1 cellular context compared by ENCODE assay signal in the genomic region with DNA sequence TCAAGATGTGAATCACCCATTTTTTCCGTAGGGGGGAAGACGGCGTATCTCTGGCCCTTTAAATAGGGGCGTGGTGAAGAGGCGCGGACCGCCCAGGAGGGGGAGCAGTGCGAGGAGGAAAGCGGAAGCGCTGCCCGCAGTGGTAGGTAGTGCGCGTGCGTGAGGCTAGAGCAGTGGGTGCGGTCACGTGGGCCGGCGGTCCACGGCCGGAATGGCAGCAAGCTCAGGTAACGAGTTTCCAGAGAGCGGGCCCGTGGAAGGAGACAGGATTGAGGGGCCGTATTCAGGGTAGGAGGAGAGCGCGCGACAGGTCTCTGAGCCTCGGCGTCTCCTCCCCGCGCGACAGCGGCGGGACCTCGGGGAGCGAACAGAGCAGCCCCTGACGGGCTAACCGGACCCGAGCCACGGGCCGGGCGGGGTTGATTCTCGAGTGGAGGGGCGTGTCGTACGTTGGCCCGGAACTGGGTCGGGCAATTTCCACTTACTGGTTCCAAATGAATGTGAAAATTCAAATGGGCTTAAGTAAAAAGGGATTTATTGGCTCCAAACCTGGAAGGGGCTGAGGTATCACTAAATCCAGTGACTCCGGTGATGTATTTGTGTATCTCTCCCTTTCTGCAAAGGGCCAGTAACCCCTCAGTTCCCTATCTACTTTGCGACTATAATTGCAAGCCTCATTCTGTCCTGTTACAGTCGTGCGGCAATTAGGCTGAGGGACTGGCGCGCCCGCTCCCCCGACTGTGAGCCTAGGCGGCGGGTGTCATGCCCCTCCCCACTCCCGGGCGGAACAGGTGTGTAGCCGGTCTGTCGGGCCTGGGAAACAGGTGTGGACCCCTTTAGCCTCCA.
A peak's percentile ranks its signal among the peaks of the same experiment; 100 is the strongest.
TF ChIP-seq lines count a peak whose summit lies in the region.

Gene VPS8, plus strand, starts transcription at position 168 of the 846 bp plus-strand sequence. CDS start 12,467 bp downstream, outside the sequence.

TF ChIP-seq in HepG2, 621 proteins besides CTCF, POLR2A, EP300 and RAD21 (continued from another document and continues in another):
- TF ChIP-seq ZNF441 (CRISPR knock-in tag; IDR thresholded peaks at IDR 0.05; ENCODE audit: borderline replicate concordance), result 0 out of 2 replicates have a peak, but pooled peaks have one; percentile 58
- peak; percentile 80 for TF ChIP-seq POLR2AphosphoS5 (IDR thresholded peaks at IDR 0.05; ENCODE audit: low read depth, low read length)
- TF ChIP-seq, protein P1, sequence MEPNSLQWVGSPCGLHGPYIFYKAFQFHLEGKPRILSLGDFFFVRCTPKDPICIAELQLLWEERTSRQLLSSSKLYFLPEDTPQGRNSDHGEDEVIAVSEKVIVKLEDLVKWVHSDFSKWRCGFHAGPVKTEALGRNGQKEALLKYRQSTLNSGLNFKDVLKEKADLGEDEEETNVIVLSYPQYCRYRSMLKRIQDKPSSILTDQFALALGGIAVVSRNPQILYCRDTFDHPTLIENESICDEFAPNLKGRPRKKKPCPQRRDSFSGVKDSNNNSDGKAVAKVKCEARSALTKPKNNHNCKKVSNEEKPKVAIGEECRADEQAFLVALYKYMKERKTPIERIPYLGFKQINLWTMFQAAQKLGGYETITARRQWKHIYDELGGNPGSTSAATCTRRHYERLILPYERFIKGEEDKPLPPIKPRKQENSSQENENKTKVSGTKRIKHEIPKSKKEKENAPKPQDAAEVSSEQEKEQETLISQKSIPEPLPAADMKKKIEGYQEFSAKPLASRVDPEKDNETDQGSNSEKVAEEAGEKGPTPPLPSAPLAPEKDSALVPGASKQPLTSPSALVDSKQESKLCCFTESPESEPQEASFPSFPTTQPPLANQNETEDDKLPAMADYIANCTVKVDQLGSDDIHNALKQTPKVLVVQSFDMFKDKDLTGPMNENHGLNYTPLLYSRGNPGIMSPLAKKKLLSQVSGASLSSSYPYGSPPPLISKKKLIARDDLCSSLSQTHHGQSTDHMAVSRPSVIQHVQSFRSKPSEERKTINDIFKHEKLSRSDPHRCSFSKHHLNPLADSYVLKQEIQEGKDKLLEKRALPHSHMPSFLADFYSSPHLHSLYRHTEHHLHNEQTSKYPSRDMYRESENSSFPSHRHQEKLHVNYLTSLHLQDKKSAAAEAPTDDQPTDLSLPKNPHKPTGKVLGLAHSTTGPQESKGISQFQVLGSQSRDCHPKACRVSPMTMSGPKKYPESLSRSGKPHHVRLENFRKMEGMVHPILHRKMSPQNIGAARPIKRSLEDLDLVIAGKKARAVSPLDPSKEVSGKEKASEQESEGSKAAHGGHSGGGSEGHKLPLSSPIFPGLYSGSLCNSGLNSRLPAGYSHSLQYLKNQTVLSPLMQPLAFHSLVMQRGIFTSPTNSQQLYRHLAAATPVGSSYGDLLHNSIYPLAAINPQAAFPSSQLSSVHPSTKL (CRISPR knock-in tag; IDR thresholded peaks at IDR 0.05), result peak; percentile 60; the same call in 1 of the 2 replicates
- peak; percentile 58; the same call in 1 of the 2 replicates for TF ChIP-seq ZNF691 (CRISPR knock-in tag; IDR thresholded peaks at IDR 0.05; ENCODE audit: borderline replicate concordance, low read depth)
- TF ChIP-seq, protein P2, sequence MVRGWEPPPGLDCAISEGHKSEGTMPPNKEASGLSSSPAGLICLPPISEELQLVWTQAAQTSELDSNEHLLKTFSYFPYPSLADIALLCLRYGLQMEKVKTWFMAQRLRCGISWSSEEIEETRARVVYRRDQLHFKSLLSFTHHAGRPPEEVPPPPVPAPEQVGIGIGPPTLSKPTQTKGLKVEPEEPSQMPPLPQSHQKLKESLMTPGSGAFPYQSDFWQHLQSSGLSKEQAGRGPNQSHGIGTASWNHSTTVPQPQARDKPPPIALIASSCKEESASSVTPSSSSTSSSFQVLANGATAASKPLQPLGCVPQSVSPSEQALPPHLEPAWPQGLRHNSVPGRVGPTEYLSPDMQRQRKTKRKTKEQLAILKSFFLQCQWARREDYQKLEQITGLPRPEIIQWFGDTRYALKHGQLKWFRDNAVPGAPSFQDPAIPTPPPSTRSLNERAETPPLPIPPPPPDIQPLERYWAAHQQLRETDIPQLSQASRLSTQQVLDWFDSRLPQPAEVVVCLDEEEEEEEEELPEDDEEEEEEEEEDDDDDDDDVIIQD (CRISPR knock-in tag; IDR thresholded peaks at IDR 0.05; ENCODE audit: low read depth), result 0 out of 2 replicates have a peak, but pooled peaks have one; percentile 35
- peak; percentile 92 for TF ChIP-seq RAD51 (IDR thresholded peaks at IDR 0.05; ENCODE audit: borderline replicate concordance)
- no peak; the same call in 1 of the 2 replicates for TF ChIP-seq ZNF766 (CRISPR knock-in tag; IDR thresholded peaks at IDR 0.05; ENCODE audit: borderline replicate concordance)
- no peak for TF ChIP-seq ZNF263 (CRISPR knock-in tag; IDR thresholded peaks at IDR 0.05)
- peak; percentile 76 for TF ChIP-seq RBFOX2 (IDR thresholded peaks at IDR 0.05; ENCODE audit: low read depth, low read length)
- 0 out of 2 replicates have a peak, but pooled peaks have one; percentile 20 for TF ChIP-seq ZNF747 (CRISPR knock-in tag; IDR thresholded peaks at IDR 0.05; ENCODE audit: borderline replicate concordance)
- peak; percentile 60; the same call in 1 of the 2 replicates for TF ChIP-seq CBX5 (CRISPR knock-in tag; IDR thresholded peaks at IDR 0.05; ENCODE audit: borderline replicate concordance)
- TF ChIP-seq ZIK1 (CRISPR knock-in tag; IDR thresholded peaks at IDR 0.05; ENCODE audit: borderline replicate concordance, low read depth), result 0 out of 2 replicates have a peak, but pooled peaks have one; percentile 47
- no peak for TF ChIP-seq FOSL1 (CRISPR knock-in tag; IDR thresholded peaks at IDR 0.05; ENCODE audit: borderline replicate concordance)
- TF ChIP-seq GABPB1 (CRISPR knock-in tag; IDR thresholded peaks at IDR 0.05), result peak; percentile 90
- TF ChIP-seq KDM2A (CRISPR knock-in tag; IDR thresholded peaks at IDR 0.05; ENCODE audit: borderline replicate concordance, low read depth), result peak; percentile 66; the same call in 1 of the 2 replicates
- peak; percentile 61; the same call in 1 of the 2 replicates for TF ChIP-seq CBFB (CRISPR knock-in tag; IDR thresholded peaks at IDR 0.05)
- no peak for TF ChIP-seq ZSCAN22 (CRISPR knock-in tag; IDR thresholded peaks at IDR 0.05)
- no peak for TF ChIP-seq ISX (CRISPR knock-in tag; conservative IDR thresholded peaks at IDR 0.05)
- TF ChIP-seq ZKSCAN5 (CRISPR knock-in tag; IDR thresholded peaks at IDR 0.05), result no peak
- no peak for TF ChIP-seq ZNF180 (CRISPR knock-in tag; IDR thresholded peaks at IDR 0.05; ENCODE audit: borderline replicate concordance, low read depth)
- peak; percentile 54; the same call in 1 of the 2 replicates for TF ChIP-seq IRF9 (CRISPR knock-in tag; IDR thresholded peaks at IDR 0.05; ENCODE audit: borderline replicate concordance)
- TF ChIP-seq, protein P3, sequence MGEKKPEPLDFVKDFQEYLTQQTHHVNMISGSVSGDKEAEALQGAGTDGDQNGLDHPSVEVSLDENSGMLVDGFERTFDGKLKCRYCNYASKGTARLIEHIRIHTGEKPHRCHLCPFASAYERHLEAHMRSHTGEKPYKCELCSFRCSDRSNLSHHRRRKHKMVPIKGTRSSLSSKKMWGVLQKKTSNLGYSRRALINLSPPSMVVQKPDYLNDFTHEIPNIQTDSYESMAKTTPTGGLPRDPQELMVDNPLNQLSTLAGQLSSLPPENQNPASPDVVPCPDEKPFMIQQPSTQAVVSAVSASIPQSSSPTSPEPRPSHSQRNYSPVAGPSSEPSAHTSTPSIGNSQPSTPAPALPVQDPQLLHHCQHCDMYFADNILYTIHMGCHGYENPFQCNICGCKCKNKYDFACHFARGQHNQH (CRISPR knock-in tag; IDR thresholded peaks at IDR 0.05), result 0 out of 2 replicates have a peak, but pooled peaks have one; percentile 16
- TF ChIP-seq GTF2F1 (IDR thresholded peaks at IDR 0.05; ENCODE audit: low read length), result no peak
- TF ChIP-seq, protein P4, sequence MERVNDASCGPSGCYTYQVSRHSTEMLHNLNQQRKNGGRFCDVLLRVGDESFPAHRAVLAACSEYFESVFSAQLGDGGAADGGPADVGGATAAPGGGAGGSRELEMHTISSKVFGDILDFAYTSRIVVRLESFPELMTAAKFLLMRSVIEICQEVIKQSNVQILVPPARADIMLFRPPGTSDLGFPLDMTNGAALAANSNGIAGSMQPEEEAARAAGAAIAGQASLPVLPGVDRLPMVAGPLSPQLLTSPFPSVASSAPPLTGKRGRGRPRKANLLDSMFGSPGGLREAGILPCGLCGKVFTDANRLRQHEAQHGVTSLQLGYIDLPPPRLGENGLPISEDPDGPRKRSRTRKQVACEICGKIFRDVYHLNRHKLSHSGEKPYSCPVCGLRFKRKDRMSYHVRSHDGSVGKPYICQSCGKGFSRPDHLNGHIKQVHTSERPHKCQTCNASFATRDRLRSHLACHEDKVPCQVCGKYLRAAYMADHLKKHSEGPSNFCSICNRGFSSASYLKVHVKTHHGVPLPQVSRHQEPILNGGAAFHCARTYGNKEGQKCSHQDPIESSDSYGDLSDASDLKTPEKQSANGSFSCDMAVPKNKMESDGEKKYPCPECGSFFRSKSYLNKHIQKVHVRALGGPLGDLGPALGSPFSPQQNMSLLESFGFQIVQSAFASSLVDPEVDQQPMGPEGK (CRISPR knock-in tag; IDR thresholded peaks at IDR 0.05), result peak; percentile 63
- TF ChIP-seq MXD3 (CRISPR knock-in tag; IDR thresholded peaks at IDR 0.05), result peak; percentile 81; the same call in 1 of the 2 replicates
- peak; percentile 86 for TF ChIP-seq MEIS2 (CRISPR knock-in tag; IDR thresholded peaks at IDR 0.05)
- TF ChIP-seq, protein P5, sequence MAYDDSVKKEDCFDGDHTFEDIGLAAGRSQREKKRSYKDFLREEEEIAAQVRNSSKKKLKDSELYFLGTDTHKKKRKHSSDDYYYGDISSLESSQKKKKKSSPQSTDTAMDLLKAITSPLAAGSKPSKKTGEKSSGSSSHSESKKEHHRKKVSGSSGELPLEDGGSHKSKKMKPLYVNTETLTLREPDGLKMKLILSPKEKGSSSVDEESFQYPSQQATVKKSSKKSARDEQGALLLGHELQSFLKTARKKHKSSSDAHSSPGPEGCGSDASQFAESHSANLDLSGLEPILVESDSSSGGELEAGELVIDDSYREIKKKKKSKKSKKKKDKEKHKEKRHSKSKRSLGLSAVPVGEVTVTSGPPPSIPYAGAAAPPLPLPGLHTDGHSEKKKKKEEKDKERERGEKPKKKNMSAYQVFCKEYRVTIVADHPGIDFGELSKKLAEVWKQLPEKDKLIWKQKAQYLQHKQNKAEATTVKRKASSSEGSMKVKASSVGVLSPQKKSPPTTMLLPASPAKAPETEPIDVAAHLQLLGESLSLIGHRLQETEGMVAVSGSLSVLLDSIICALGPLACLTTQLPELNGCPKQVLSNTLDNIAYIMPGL (CRISPR knock-in tag; IDR thresholded peaks at IDR 0.05; ENCODE audit: borderline replicate concordance in 1 of 2, low read depth in 1 of 2), result peak in 1 of 2 experiments; percentile 71; a peak in 3 of 4 replicates
- TF ChIP-seq ZBTB43 (CRISPR knock-in tag; conservative IDR thresholded peaks at IDR 0.05), result 0 out of 2 replicates have a peak, but pooled peaks have one; percentile 22
- TF ChIP-seq WIZ (CRISPR knock-in tag; IDR thresholded peaks at IDR 0.05), result no peak
- peak; percentile 79 for TF ChIP-seq SAP130 (CRISPR knock-in tag; IDR thresholded peaks at IDR 0.05; ENCODE audit: low read depth)
- TF ChIP-seq, protein P6, sequence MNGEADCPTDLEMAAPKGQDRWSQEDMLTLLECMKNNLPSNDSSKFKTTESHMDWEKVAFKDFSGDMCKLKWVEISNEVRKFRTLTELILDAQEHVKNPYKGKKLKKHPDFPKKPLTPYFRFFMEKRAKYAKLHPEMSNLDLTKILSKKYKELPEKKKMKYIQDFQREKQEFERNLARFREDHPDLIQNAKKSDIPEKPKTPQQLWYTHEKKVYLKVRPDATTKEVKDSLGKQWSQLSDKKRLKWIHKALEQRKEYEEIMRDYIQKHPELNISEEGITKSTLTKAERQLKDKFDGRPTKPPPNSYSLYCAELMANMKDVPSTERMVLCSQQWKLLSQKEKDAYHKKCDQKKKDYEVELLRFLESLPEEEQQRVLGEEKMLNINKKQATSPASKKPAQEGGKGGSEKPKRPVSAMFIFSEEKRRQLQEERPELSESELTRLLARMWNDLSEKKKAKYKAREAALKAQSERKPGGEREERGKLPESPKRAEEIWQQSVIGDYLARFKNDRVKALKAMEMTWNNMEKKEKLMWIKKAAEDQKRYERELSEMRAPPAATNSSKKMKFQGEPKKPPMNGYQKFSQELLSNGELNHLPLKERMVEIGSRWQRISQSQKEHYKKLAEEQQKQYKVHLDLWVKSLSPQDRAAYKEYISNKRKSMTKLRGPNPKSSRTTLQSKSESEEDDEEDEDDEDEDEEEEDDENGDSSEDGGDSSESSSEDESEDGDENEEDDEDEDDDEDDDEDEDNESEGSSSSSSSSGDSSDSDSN (CRISPR knock-in tag; IDR thresholded peaks at IDR 0.05), result peak; percentile 27; the same call in 1 of the 2 replicates
- TF ChIP-seq, protein P7, sequence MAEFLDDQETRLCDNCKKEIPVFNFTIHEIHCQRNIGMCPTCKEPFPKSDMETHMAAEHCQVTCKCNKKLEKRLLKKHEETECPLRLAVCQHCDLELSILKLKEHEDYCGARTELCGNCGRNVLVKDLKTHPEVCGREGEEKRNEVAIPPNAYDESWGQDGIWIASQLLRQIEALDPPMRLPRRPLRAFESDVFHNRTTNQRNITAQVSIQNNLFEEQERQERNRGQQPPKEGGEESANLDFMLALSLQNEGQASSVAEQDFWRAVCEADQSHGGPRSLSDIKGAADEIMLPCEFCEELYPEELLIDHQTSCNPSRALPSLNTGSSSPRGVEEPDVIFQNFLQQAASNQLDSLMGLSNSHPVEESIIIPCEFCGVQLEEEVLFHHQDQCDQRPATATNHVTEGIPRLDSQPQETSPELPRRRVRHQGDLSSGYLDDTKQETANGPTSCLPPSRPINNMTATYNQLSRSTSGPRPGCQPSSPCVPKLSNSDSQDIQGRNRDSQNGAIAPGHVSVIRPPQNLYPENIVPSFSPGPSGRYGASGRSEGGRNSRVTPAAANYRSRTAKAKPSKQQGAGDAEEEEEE (CRISPR knock-in tag; IDR thresholded peaks at IDR 0.05; ENCODE audit: borderline replicate concordance), result peak; percentile 50; the same call in 1 of the 2 replicates
